Comparison of ENCODE assay signal across 8 cellular contexts in the genomic region with DNA sequence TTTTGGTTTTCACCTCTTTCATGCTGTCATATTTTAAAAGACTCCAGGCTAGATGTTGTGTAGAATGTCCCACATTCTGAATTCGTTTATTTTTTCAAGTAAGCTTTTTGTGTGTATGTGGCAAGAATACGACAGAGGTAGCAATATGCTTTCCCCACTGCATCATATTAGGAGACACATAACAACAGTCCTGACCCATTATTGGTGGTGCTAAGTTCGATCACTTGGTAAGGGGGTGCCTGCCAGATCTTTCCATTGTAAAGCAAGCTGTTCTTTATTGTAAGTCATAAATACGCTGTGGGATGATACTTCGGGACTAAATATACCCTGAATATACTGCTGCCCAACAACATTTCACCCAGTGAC. TPM values are rescaled to one million over a fixed set of nuclear protein-coding genes. Genes with fewer than 3 reads are reported as not detected.
DNase-seq lines count a peak whose midpoint lies in the region; ATAC-seq and TF ChIP-seq lines count a peak whose summit lies in the region.

No MANE protein-coding gene starts in this region.

- DNase-seq in NT2/D1 (ENCODE audit: low read depth, low spot score) (no peak), epithelial cell of proximal tubule (ENCODE audit: low read depth) (no peak), omental fat pad (ENCODE audit: low spot score) (no peak), iPS-NIHi7 (ENCODE audit: extremely low spot score) (no peak), HuH-7 (ENCODE audit: low spot score) (no peak)

- H3K27me3 ChIP-seq in NT2/D1 (ENCODE audit: insufficient read depth, insufficient read length), result no peaks in the 10 kb centered on the region

- H3K4me1 ChIP-seq in NT2/D1 (ENCODE audit: insufficient read depth, insufficient read length), result no peaks in the 10 kb centered on the region

- no peaks in the 10 kb centered on the region for H3K36me3 ChIP-seq in NT2/D1 (ENCODE audit: insufficient read depth, insufficient read length, low read length)

- H3K4me3 ChIP-seq in NT2/D1 (ENCODE audit: insufficient read length, low read depth) (peak overlapping the region; percentile 72), epithelial cell of proximal tubule (ENCODE audit: low read depth, low read length) (peak overlapping the region; percentile 99)

- ATAC-seq in GM21360 (IDR thresholded peaks at IDR 0.05; ENCODE audit: unreplicated experiment) (peak; percentile 5), omental fat pad (ENCODE audit: low FRiP score) (peak; percentile 44), GM19324 (IDR thresholded peaks at IDR 0.05; ENCODE audit: low FRiP score, unreplicated experiment) (no peak), HG03460 (IDR thresholded peaks at IDR 0.05; ENCODE audit: unreplicated experiment) (no peak)

- TF ChIP-seq CTCF in epithelial cell of proximal tubule (conservative IDR thresholded peaks at IDR 0.05; ENCODE audit: low read depth, low read length) (no peak), omental fat pad (IDR thresholded peaks at IDR 0.05) (no peak)

- no peaks in the 10 kb centered on the region for H3K9me3 ChIP-seq in NT2/D1 (ENCODE audit: insufficient read depth, low read length)

- H3K9ac ChIP-seq in NT2/D1 (ENCODE audit: insufficient read length, low read depth), result peak overlapping the region; percentile 83

RNA-seq across cellular contexts. Expression of a gene that starts 0.6 kb away (rescaled TPM):
- total RNA-seq in epithelial cell of proximal tubule (12.9 and 17.9 TPM in 2 replicates), omental fat pad (10 to 100 TPM; 33.7 to 70.6 (median 43.7) TPM)

Comparison
In these comparisons a context has a peak if more than half of its experiments do, and no peak if none do; other contexts are left out.
1. ATAC-seq: peak in GM21360 (single experiment) and omental fat pad (single experiment); none in GM19324 (single experiment) and HG03460 (single experiment).